In genomic region chr4:34771632-34772031, GRCh38 we compare ENCODE assay signal across 22 cellular contexts.
"Had no signal": no experiment of that assay in that cellular context is flagged by ENCODE, and none has a peak within 500 bp of the region (broad histone marks: within the 10 kb centered on the region; RNA-seq: fewer than 3 reads in every experiment).

No MANE protein-coding gene starts in this region.

- H3K27ac ChIP-seq: psoas muscle, sigmoid colon, stomach, tibial artery, upper lobe of right lung, uterus had no signal

- DNase-seq: cerebellar nuclear complex; cortex of kidney; effector memory CD8-positive, alpha-beta T cell; head of caudate nucleus; kidney glomerular epithelial cell; mucosa of descending colon; naive B cell; psoas muscle; right cardiac atrium; sigmoid colon; stimulated activated CD4-positive, alpha-beta T cell treated with anti-CD3 and anti-CD28 coated beads, Interleukin-2, amount 100 ng/mL, for 24 hours; stimulated activated CD4-positive, alpha-beta T cell treated with anti-CD3 and anti-CD28 coated beads, Interleukin-4, amount 100 ng/mL, for 24 hours; stimulated activated naive CD4-positive, alpha-beta T cell treated with Interleukin-2 at 50 U/mL for 16 hours; stomach; tibial artery; upper lobe of right lung; uterus had no signal

- ATAC-seq: effector memory CD8-positive, alpha-beta T cell; mucosa of descending colon; natural killer cell treated with Interleukin-12 subunit alpha and Interleukin-12 subunit beta and Interleukin-15 and Interleukin-18, amount 100 ng/mL, for 72 hours; psoas muscle; right cardiac atrium; stimulated activated effector memory CD8-positive, alpha-beta T cell treated with anti-CD3 and anti-CD28 coated beads, Interleukin-12 subunit alpha, Interleukin-12 subunit beta, amount 100 ng/mL, for 72 hours; upper lobe of right lung had no signal

- H3K9me3 ChIP-seq: psoas muscle, sigmoid colon, stomach, tibial artery, upper lobe of right lung, uterus had no signal

- H3K4me1 ChIP-seq: psoas muscle, sigmoid colon, stomach, tibial artery, upper lobe of right lung, uterus had no signal

- FAIRE-seq: frontal cortex, islet of Langerhans had no signal

- H3K4me3 ChIP-seq: lung, mucosa of descending colon, psoas muscle, sigmoid colon, stomach, tibial artery, upper lobe of right lung, uterus had no signal

- H3K27me3 ChIP-seq: sigmoid colon, stomach, tibial artery, upper lobe of right lung, uterus had no signal

- H3K36me3 ChIP-seq: sigmoid colon, stomach, tibial artery, upper lobe of right lung, uterus had no signal
